8 cellular contexts compared by ENCODE assay signal in genomic region chr4:123102897-123103489, GRCh38.
A peak's percentile ranks its signal among the peaks of the same experiment; 100 is the strongest.
DNase-seq lines count a peak whose midpoint lies in the region; ATAC-seq and TF ChIP-seq lines count a peak whose summit lies in the region.

No MANE protein-coding gene starts in this region.

- BruUV-seq in mammary epithelial cell (replicated peaks; lab: Mats Ljungman, UMichigan) = no TSS peak

- ATAC-seq in activated CD8-positive, alpha-beta memory T cell treated with anti-CD3 and anti-CD28 coated beads, Interleukin-2, amount 10 ng/mL, durations not matched to agents 7 days and 5 days = peak; percentile 49
- peak; percentile 61 for ATAC-seq in left colon

- H3K9me3 ChIP-seq in HEK293 (ENCODE audit: control insufficient read depth, insufficient read depth, low read depth, low read length) (no peaks in the 10 kb centered on the region), mammary epithelial cell (replicated peaks; ENCODE audit: insufficient read depth, low read length) (no peaks in the 10 kb centered on the region)

- peaks cover 0 to 5% of the 10 kb centered on the region in 2 experiments; a peak in 1 of 3 replicates for H3K36me3 ChIP-seq in HEK293 (ENCODE audit: control insufficient read depth in 2 of 2, insufficient read depth in 1 of 2, low read length in 2 of 2)
- H3K36me3 ChIP-seq in mammary epithelial cell (ENCODE audit: insufficient read depth, low read length) = no peaks in the 10 kb centered on the region

- peaks cover 3% of the 10 kb centered on the region for H3K4me1 Mint-ChIP-seq in activated CD8-positive, alpha-beta memory T cell treated with anti-CD3 and anti-CD28 coated beads, Interleukin-2, amount 10 ng/mL, durations not matched to agents 7 days and 5 days

- peaks cover 6% of the 10 kb centered on the region for H3K36me3 Mint-ChIP-seq in activated CD8-positive, alpha-beta memory T cell treated with anti-CD3 and anti-CD28 coated beads, Interleukin-2, amount 10 ng/mL, durations not matched to agents 7 days and 5 days

- H3K9ac ChIP-seq in mammary epithelial cell (ENCODE audit: insufficient read depth, low read length) = no peak overlapping the region

- CTCF ChIA-PET in activated CD8-positive, alpha-beta memory T cell treated with anti-CD3 and anti-CD28 coated beads, Interleukin-2, amount 10 ng/mL, durations not matched to agents 7 days and 5 days (lab: Charles Lee) = interaction anchor here (0.6 to 2.3 kb wide), 9 partner anchors 11 to 1220 kb away, joined by 3 to 12 read pairs (median 3); no protein-coding TSS in a partner anchor
- CTCF ChIA-PET in HEK293 (lab: Yijun Ruan, JAX) = interaction anchor here (0.7 to 1.6 kb wide), 8 partner anchors 14 to 1220 kb away, joined by 3 to 6 read pairs (median 3); no protein-coding TSS in a partner anchor
- CTCF ChIA-PET in mammary epithelial cell (lab: Charles Lee; ENCODE audit: low non-redundant PET) = interaction anchor here (0.6 to 1.0 kb wide), 2 partner anchors 299 to 462 kb away, joined by 3 read pairs; no protein-coding TSS in a partner anchor

- H3K4me3 Mint-ChIP-seq in activated CD8-positive, alpha-beta memory T cell treated with anti-CD3 and anti-CD28 coated beads, Interleukin-2, amount 10 ng/mL, durations not matched to agents 7 days and 5 days = no peak overlapping the region

- no peak for DNase-seq in activated CD8-positive, alpha-beta memory T cell treated with anti-CD3 and anti-CD28 coated beads, Interleukin-2, amount 10 ng/mL, durations not matched to agents 7 days and 5 days
- DNase-seq in activated CD8-positive, alpha-beta memory T cell treated with anti-CD3 and anti-CD28 coated beads, Interleukin-2, amount 50 U/mL, for 4 hours = no peak
- DNase-seq in NCI-H1105 treated with DMSO at 0.1 percent for 48 hours (lab: John Stamatoyannopoulos, UW) (peak; percentile 30), mammary epithelial cell (peak; percentile 40), left colon (no peak), islet precursor cell (no peak), lower leg skin (ENCODE audit: low spot score in 2 of 2) (no peak)

- no peak for TF ChIP-seq POLR2A in lower leg skin (IDR thresholded peaks at IDR 0.05)

- POLR2A ChIA-PET in HEK293 (lab: Yijun Ruan, JAX) = no interaction called here

- WGBS in mammary epithelial cell (ENCODE audit: low coverage, missing lambda C conversion rate) = 33% methylated on average over 3 of the region's 3 CpGs
- WGBS in lower leg skin, 2 donors = 46 to 50% methylated on average over 3 of the region's 3 CpGs

- H2AFZ ChIP-seq in mammary epithelial cell (ENCODE audit: low read depth, low read length) = no peak overlapping the region

- H3K4me3 ChIP-seq in HEK293 (ENCODE audit: low read depth, low read length) = no peak overlapping the region
- no peak overlapping the region for H3K4me3 ChIP-seq in mammary epithelial cell (replicated peaks in 1 of 3; ENCODE audit: insufficient read depth in 1 of 3, low read depth in 2 of 3, low read length in 3 of 3)
- no peak overlapping the region for H3K4me3 ChIP-seq in lower leg skin (ENCODE audit: low read depth, poor library complexity, severe bottlenecking)

- H3K4me1 ChIP-seq in HEK293 (ENCODE audit: control insufficient read depth, insufficient read depth, low read length) (no peaks in the 10 kb centered on the region), mammary epithelial cell (ENCODE audit: insufficient read depth, low read length) (no peaks in the 10 kb centered on the region)

- dilution Hi-C loops in mammary epithelial cell (cut with HindIII; ENCODE audit: low sequenced_read_pairs) = no loop called here

- intact Hi-C loops in mammary epithelial cell (cut with micrococcal nuclease) (loop anchor here (1.0 to 5.0 kb wide), 5 partner anchors 294 to 1220 kb away; partner anchors contain the start of gene SPRY1), left colon (cut with DNase I, micrococcal nuclease) (loop anchor here in 1 of 2 donors (10.0 kb wide), 1 partner anchor 562 kb away; no protein-coding TSS in a partner anchor), lower leg skin (cut with DNase I; ENCODE audit: low total_unique reads) (loop anchor here (10.0 kb wide), 2 partner anchors 242 to 1162 kb away; no protein-coding TSS in a partner anchor)

- H4K20me1 ChIP-seq in mammary epithelial cell (ENCODE audit: insufficient read depth, low read length) = no peaks in the 10 kb centered on the region

- no peak for TF ChIP-seq CTCF in HEK293 (tag by site-specific recombination; IDR thresholded peaks at IDR 0.05)
- TF ChIP-seq CTCF in mammary epithelial cell (conservative IDR thresholded peaks at IDR 0.05 in 1 of 2, IDR thresholded peaks at IDR 0.05 in 1 of 2; ENCODE audit: extremely low read depth in 1 of 2, insufficient read depth in 1 of 2, low read depth in 1 of 2, low read length in 2 of 2) = peak; percentile 60 to 71
- TF ChIP-seq CTCF in lower leg skin (IDR thresholded peaks at IDR 0.05) = no peak

- no peaks in the 10 kb centered on the region for H3K27me3 Mint-ChIP-seq in activated CD8-positive, alpha-beta memory T cell treated with anti-CD3 and anti-CD28 coated beads, Interleukin-2, amount 10 ng/mL, durations not matched to agents 7 days and 5 days

- H3K4me2 ChIP-seq in mammary epithelial cell (ENCODE audit: insufficient read depth, low read depth, low read length) = no peak overlapping the region

- in situ Hi-C loops in mammary epithelial cell (cut with MboI; ENCODE audit: low sequenced_read_pairs in 2 of 2) = loop anchor here in 1 of 2 donors (25.0 kb wide), 2 partner anchors 1009 to 1159 kb away; no protein-coding TSS in a partner anchor

- no peak overlapping the region for H3K27ac Mint-ChIP-seq in activated CD8-positive, alpha-beta memory T cell treated with anti-CD3 and anti-CD28 coated beads, Interleukin-2, amount 10 ng/mL, durations not matched to agents 7 days and 5 days

- H3K9me3 Mint-ChIP-seq in activated CD8-positive, alpha-beta memory T cell treated with anti-CD3 and anti-CD28 coated beads, Interleukin-2, amount 10 ng/mL, durations not matched to agents 7 days and 5 days (ENCODE audit: low read depth) = no peaks in the 10 kb centered on the region

- H3K79me2 ChIP-seq in mammary epithelial cell (ENCODE audit: insufficient read depth, low read length) = no peaks in the 10 kb centered on the region

- H3K27ac ChIP-seq in HEK293 (ENCODE audit: extremely low read depth, low read depth, low read length) = no peak overlapping the region
- H3K27ac ChIP-seq in mammary epithelial cell (ENCODE audit: insufficient read depth, low read depth, low read length) = no peak overlapping the region

- no peaks in the 10 kb centered on the region for H3K27me3 ChIP-seq in mammary epithelial cell (ENCODE audit: insufficient read depth, low read length)

TF ChIP-seq in HEK293, 187 proteins besides CTCF, POLR2A, EP300 and RAD21:
- TF ChIP-seq ZNF785 (tag by site-specific recombination; IDR thresholded peaks at IDR 0.05) (no peak), ZNF324 (tag by site-specific recombination; IDR thresholded peaks at IDR 0.05) (no peak), ZNF830 (tag by site-specific recombination; IDR thresholded peaks at IDR 0.05; ENCODE audit: low read depth) (no peak), PRDM4 (tag by site-specific recombination; IDR thresholded peaks at IDR 0.05) (no peak), ZNF23 (tag by site-specific recombination; IDR thresholded peaks at IDR 0.05; ENCODE audit: borderline replicate concordance) (no peak), ZNF654 (tag by site-specific recombination; IDR thresholded peaks at IDR 0.05; ENCODE audit: low read depth) (peak; percentile 61)
TF ChIP-seq in HEK293: peak in this region for 1.

Comparison
In these comparisons a context has a peak if more than half of its experiments do, and no peak if none do; other contexts are left out.
1. DNase-seq: peak in NCI-H1105 treated with DMSO at 0.1 percent for 48 hours (single experiment) and mammary epithelial cell (single experiment); none in activated CD8-positive, alpha-beta memory T cell treated with anti-CD3 and anti-CD28 coated beads, Interleukin-2, amount 10 ng/mL, durations not matched to agents 7 days and 5 days (single experiment), activated CD8-positive, alpha-beta memory T cell treated with anti-CD3 and anti-CD28 coated beads, Interleukin-2, amount 50 U/mL, for 4 hours (single experiment), left colon (0 of 2), islet precursor cell (single experiment) and lower leg skin (0 of 2).
2. CTCF ChIP-seq: peak in mammary epithelial cell (2 of 2); none in HEK293 (single experiment) and lower leg skin (0 of 3).